12 cellular contexts compared by ENCODE assay signal in the genomic region with DNA sequence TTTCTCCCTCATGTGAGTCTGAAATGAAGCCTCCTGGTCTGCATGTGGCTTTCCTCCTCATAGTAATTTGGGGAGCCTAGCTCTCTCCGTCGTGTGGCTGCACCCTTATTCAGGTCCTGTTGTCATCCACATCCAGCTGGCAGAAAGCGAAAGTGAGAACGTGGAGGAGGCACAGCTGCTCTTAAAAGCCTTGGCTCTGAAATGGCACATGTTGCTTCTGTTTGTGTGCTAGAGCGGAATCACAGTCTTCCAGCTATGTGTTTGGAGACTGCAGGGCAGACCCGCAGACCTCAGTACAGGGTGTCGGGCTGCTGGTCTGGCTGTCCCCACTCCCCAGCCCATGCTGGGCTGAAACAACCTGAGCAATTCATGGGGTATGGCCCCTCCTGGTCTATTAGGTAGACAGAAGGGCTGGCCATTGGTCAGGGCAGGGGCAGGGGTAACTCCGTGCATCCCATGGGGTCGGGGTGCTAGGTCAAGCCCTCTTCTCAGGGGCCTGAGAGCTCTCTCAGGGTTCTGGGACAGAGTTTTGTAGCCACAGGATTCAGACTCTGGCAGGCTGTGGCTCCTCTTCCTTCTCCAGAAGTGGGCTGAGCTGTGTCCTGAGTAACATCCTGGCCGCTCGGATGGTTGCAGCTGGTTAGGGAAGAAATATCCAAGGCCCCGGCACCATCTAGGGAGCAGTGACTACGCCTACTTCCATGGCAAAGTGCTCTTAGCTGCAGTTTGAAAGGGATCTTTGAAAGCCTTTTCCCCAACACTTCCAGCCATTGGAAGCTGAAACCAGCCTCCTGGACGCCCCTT.
DNase-seq lines count a peak whose midpoint lies in the region; ATAC-seq, FAIRE-seq and TF ChIP-seq lines count a peak whose summit lies in the region.
"Had no signal": no experiment of that assay in that cellular context is flagged by ENCODE, and none has a peak within 500 bp of the region (broad histone marks: within the 10 kb centered on the region; RNA-seq: fewer than 3 reads in every experiment).

No MANE protein-coding gene starts in this region.

- H3K36me3 ChIP-seq in Loucy (ENCODE audit: insufficient read depth, low read length) = no peaks in the 10 kb centered on the region
- H3K36me3 ChIP-seq in mucosa of rectum (ENCODE audit: control insufficient read depth in 2 of 2, insufficient read depth in 2 of 2, low read length in 2 of 2) = no peaks in the 10 kb centered on the region

- no peak overlapping the region for H3K9ac ChIP-seq in Loucy (ENCODE audit: low read depth, low read length, poor library complexity, severe bottlenecking)
- H3K9ac ChIP-seq in mucosa of rectum (ENCODE audit: low read depth in 1 of 2, low read length in 2 of 2) = peak overlapping the region in 1 of 2 donors; percentile 25

- ATAC-seq in GM21423 (IDR thresholded peaks at IDR 0.05; ENCODE audit: unreplicated experiment) = no peak

- no peak overlapping the region for H3K4me2 ChIP-seq in Loucy (ENCODE audit: low read depth, low read length, poor library complexity, severe bottlenecking)

- no peak for FAIRE-seq in H54 (lab: Jason Lieb, UNC)
- FAIRE-seq: GM19239 had no signal

- H3K27me3 ChIP-seq in Loucy (ENCODE audit: insufficient read depth, low read length, poor library complexity, severe bottlenecking) = no peaks in the 10 kb centered on the region
- H3K27me3 ChIP-seq in mucosa of rectum (ENCODE audit: control insufficient read depth in 2 of 2, insufficient read depth in 2 of 2, low read length in 2 of 2) = no peaks in the 10 kb centered on the region

- H3K79me2 ChIP-seq in Loucy (ENCODE audit: insufficient read depth, low read length) = no peaks in the 10 kb centered on the region

- CTCF ChIA-PET in AG04449 (lab: Yijun Ruan, JAX) = interaction anchor here (0.6 to 1.6 kb wide), 3 partner anchors 30 to 102 kb away, joined by 3 to 4 read pairs (median 4); partner anchors contain the start of genes C11orf96 and EXT2

- no peak for DNase-seq in AG04449 (ENCODE audit: low read depth, low spot score)
- DNase-seq in choroid plexus epithelial cell (ENCODE audit: low read depth) = peak; percentile 35
- no peak for DNase-seq in HPDE6-E6E7 (ENCODE audit: extremely low spot score)
- no peak for DNase-seq in stimulated activated CD4-positive, alpha-beta T cell treated with anti-CD3 and anti-CD28 coated beads, Interleukin-15, amount 100 ng/mL, for 24 hours
- no peak for DNase-seq in H54 (ENCODE audit: insufficient read length, low spot score)
- DNase-seq: activated CD4-positive, alpha-beta memory T cell treated with anti-CD3 and anti-CD28 coated beads for 36 hours; kidney glomerular epithelial cell; NCI-H526 treated with DMSO at 0.1 percent for 48 hours had no signal

- H4K20me1 ChIP-seq in Loucy (ENCODE audit: insufficient read depth, low read length, poor library complexity, severe bottlenecking) = no peaks in the 10 kb centered on the region

- H3K4me3 ChIP-seq in AG04449 (ENCODE audit: low read depth, low read length) = peak overlapping the region; percentile 8
- H3K4me3 ChIP-seq in Loucy (ENCODE audit: low read length, poor library complexity, severe bottlenecking) = no peak overlapping the region
- no peak overlapping the region for H3K4me3 ChIP-seq in choroid plexus epithelial cell (ENCODE audit: low read depth, low read length)
- peak overlapping the region in 1 of 2 donors; percentile 3 for H3K4me3 ChIP-seq in mucosa of rectum (ENCODE audit: low read length in 2 of 2)

- H3K4me1 ChIP-seq in Loucy (ENCODE audit: insufficient read depth, low read length, poor library complexity, severe bottlenecking) (peaks cover 3% of the 10 kb centered on the region), mucosa of rectum (ENCODE audit: control insufficient read depth in 2 of 2, insufficient read depth in 2 of 2, low read length in 2 of 2) (peaks cover 0 to 2% of the 10 kb centered on the region in 2 donors)

- TF ChIP-seq CTCF in AG04449 (IDR thresholded peaks at IDR 0.05; ENCODE audit: insufficient read depth, low read length, missing control alignments) (no peak), Loucy (conservative IDR thresholded peaks at IDR 0.05; ENCODE audit: low read length) (no peak), choroid plexus epithelial cell (conservative IDR thresholded peaks at IDR 0.05; ENCODE audit: low read depth, low read length) (no peak)

- H2AFZ ChIP-seq in Loucy (ENCODE audit: low read length) = peak overlapping the region; percentile 1; the same call in 1 of the 2 replicates

- H3K9me2 ChIP-seq in Loucy (replicated peaks; ENCODE audit: low read depth, low read length) = no peaks in the 10 kb centered on the region

- peak overlapping the region; percentile 50 to 57 for H3K27ac ChIP-seq in mucosa of rectum (ENCODE audit: low read depth in 2 of 2, low read length in 2 of 2)

- no peaks in the 10 kb centered on the region for H3K9me3 ChIP-seq in Loucy (ENCODE audit: insufficient read depth, low read depth, low read length)
- no peaks in the 10 kb centered on the region for H3K9me3 ChIP-seq in mucosa of rectum (ENCODE audit: control insufficient read depth in 2 of 2, low read length in 2 of 2)

- no peaks in the 10 kb centered on the region for H3F3A ChIP-seq in Loucy (ENCODE audit: low read depth)

- TF ChIP-seq POLR2A in H54 (IDR thresholded peaks at IDR 0.05; ENCODE audit: low read depth, low read length) = no peak

- POLR2A ChIA-PET in AG04449 (lab: Yijun Ruan, JAX) = interaction anchor here (1.3 kb wide), 1 partner anchor 51 kb away, joined by 3 read pairs; the partner anchor contains the start of gene C11orf96
